In genomic region chr10:60521974-60522405, GRCh38 we compare ENCODE assay signal across 12 cellular contexts.
A peak's percentile ranks its signal among the peaks of the same experiment; 100 is the strongest.
DNase-seq lines count a peak whose midpoint lies in the region; ATAC-seq, FAIRE-seq and TF ChIP-seq lines count a peak whose summit lies in the region.
"Had no signal": no experiment of that assay in that cellular context is flagged by ENCODE, and none has a peak within 500 bp of the region (broad histone marks: within the 10 kb centered on the region; RNA-seq: fewer than 3 reads in every experiment).

No MANE protein-coding gene starts in this region.

- no peaks in the 10 kb centered on the region for H3K27me3 ChIP-seq in dorsolateral prefrontal cortex
- no peaks in the 10 kb centered on the region for H3K27me3 ChIP-seq in neuronal stem cell (ENCODE audit: control insufficient read depth in 3 of 3, insufficient read depth in 3 of 3, low read depth in 1 of 3, low read length in 3 of 3)
- H3K27me3 ChIP-seq: SJSA1 had no signal

- no peak for TF ChIP-seq CTCF in dorsolateral prefrontal cortex (IDR thresholded peaks at IDR 0.05 in 54 of 56, conservative IDR thresholded peaks at IDR 0.05 in 2 of 56; ENCODE audit: low read depth in 1 of 56, partially characterized antibody in 56 of 56)

- H3K23ac ChIP-seq in neuronal stem cell (ENCODE audit: low read depth, low read length, poor library complexity), result no peak overlapping the region

- H3K9ac ChIP-seq in neuronal stem cell (ENCODE audit: low read depth, low read length, poor library complexity), result no peak overlapping the region

- H4K91ac ChIP-seq in neuronal stem cell (ENCODE audit: low read depth, low read length, poor library complexity), result no peak overlapping the region

- H2BK120ac ChIP-seq in neuronal stem cell (ENCODE audit: low read depth, low read length), result no peak overlapping the region

- H3K9me3 ChIP-seq in neuronal stem cell (replicated peaks in 1 of 2; ENCODE audit: control insufficient read depth in 2 of 2, insufficient read depth in 1 of 2, low read depth in 1 of 2, low read length in 2 of 2), result peaks cover 0 to 4% of the 10 kb centered on the region in 2 donors
- H3K9me3 ChIP-seq: SJSA1 had no signal

- no peak overlapping the region for H2BK5ac ChIP-seq in neuronal stem cell (ENCODE audit: low read length)

- H3K4ac ChIP-seq in neuronal stem cell (ENCODE audit: low read length), result no peak overlapping the region

- no peaks in the 10 kb centered on the region for H3K79me1 ChIP-seq in neuronal stem cell (ENCODE audit: low read depth, low read length)

- FAIRE-seq in RCC 7860 (lab: Jason Lieb, UNC), result no peak

- no peak overlapping the region for H2BK15ac ChIP-seq in neuronal stem cell (ENCODE audit: low read length)

- peak overlapping the region in 1 of 59 donors; percentile 26 for H3K4me3 ChIP-seq in dorsolateral prefrontal cortex
- no peak overlapping the region for H3K4me3 ChIP-seq in neuronal stem cell (ENCODE audit: low read length in 2 of 2)
- H3K4me3 ChIP-seq: SJSA1 had no signal

- H3K14ac ChIP-seq in neuronal stem cell (ENCODE audit: low read length), result no peak overlapping the region

- H3K27ac ChIP-seq in dorsolateral prefrontal cortex, result peak overlapping the region; percentile 8 to 89 (median 78)
- H3K27ac ChIP-seq in neuronal stem cell (replicated peaks; ENCODE audit: low read length), result no peak overlapping the region
- H3K27ac ChIP-seq: HL-60, SJSA1 had no signal

- peak; percentile 11 for DNase-seq in activated CD4-positive, alpha-beta T cell treated with anti-CD3 and anti-CD28 coated beads for 48 hours
- no peak for DNase-seq in activated CD4-positive, alpha-beta T cell treated with anti-CD3 and anti-CD28 coated beads, Interleukin-2, amount 50 U/mL, for 4 hours
- DNase-seq in NCI-H1417 treated with DMSO at 0.1 percent for 48 hours (lab: John Stamatoyannopoulos, UW) (peak; percentile 50), dorsolateral prefrontal cortex (no peak), neuronal stem cell (ENCODE audit: low spot score) (no peak), RCC 7860 (ENCODE audit: low spot score) (no peak)
- DNase-seq: AML-193, left cardiac atrium had no signal

- H3K4me1 ChIP-seq in neuronal stem cell (ENCODE audit: control insufficient read depth in 2 of 2, insufficient read depth in 1 of 2, low read depth in 1 of 2, low read length in 2 of 2), result peaks cover 1 to 18% of the 10 kb centered on the region in 2 donors
- H3K4me1 ChIP-seq: SJSA1 had no signal

- H2AFZ ChIP-seq in neuronal stem cell (ENCODE audit: low read length), result peak overlapping the region; percentile 31

- no peak overlapping the region for H3K18ac ChIP-seq in neuronal stem cell (ENCODE audit: low read length)

- no CpG with 5 or more reads among the region's 3 CpGs for WGBS in neuronal stem cell (ENCODE audit: extremely low coverage in 2 of 2, insufficient read length in 2 of 2, insufficient replicate concordance in 1 of 2), 2 donors

- no peak for ATAC-seq in GM19023 (IDR thresholded peaks at IDR 0.05; ENCODE audit: unreplicated experiment)
- no peak for ATAC-seq in HG02623 (IDR thresholded peaks at IDR 0.05; ENCODE audit: unreplicated experiment)

- H4K8ac ChIP-seq in neuronal stem cell (ENCODE audit: low read depth, low read length), result no peak overlapping the region

- intact Hi-C loops in dorsolateral prefrontal cortex (cut with DNase I), result no loop called here

- no peak overlapping the region for H3K4me2 ChIP-seq in neuronal stem cell (ENCODE audit: insufficient read depth, low read length, poor library complexity, severe bottlenecking)

- H2BK12ac ChIP-seq in neuronal stem cell (ENCODE audit: low read length), result no peak overlapping the region

- H3K36me3 ChIP-seq in neuronal stem cell (replicated peaks in 1 of 2; ENCODE audit: control insufficient read depth in 2 of 2, insufficient read depth in 2 of 2, low read length in 2 of 2), result no peaks in the 10 kb centered on the region
- H3K36me3 ChIP-seq: SJSA1 had no signal

- H2AK5ac ChIP-seq in neuronal stem cell (ENCODE audit: low read depth, low read length), result no peak overlapping the region

Comparison
In these comparisons a context has a peak if more than half of its experiments do, and no peak if none do; other contexts are left out.
1. DNase-seq: peak in activated CD4-positive, alpha-beta T cell treated with anti-CD3 and anti-CD28 coated beads for 48 hours (single experiment) and NCI-H1417 treated with DMSO at 0.1 percent for 48 hours (single experiment); none in activated CD4-positive, alpha-beta T cell treated with anti-CD3 and anti-CD28 coated beads, Interleukin-2, amount 50 U/mL, for 4 hours (0 of 2), dorsolateral prefrontal cortex (0 of 10), neuronal stem cell (single experiment) and RCC 7860 (single experiment).